ENCODE assay signal across 24 cellular contexts in genomic region chr4:151785484-151786157, GRCh38. TPM values are rescaled to one million over a fixed set of nuclear protein-coding genes. Genes with fewer than 3 reads are reported as not detected.
DNase-seq lines count a peak whose midpoint lies in the region; ATAC-seq, FAIRE-seq and TF ChIP-seq lines count a peak whose summit lies in the region.
"Had no signal": no experiment of that assay in that cellular context is flagged by ENCODE, and none has a peak within 500 bp of the region (broad histone marks: within the 10 kb centered on the region; RNA-seq: fewer than 3 reads in every experiment).

No MANE protein-coding gene starts in this region.

- in situ Hi-C loops in K562 (cut with MboI) = no loop called here

- FAIRE-seq in A549 (lab: Jason Lieb, UNC) (no peak), K562 (lab: Jason Lieb, UNC) (no peak)
- FAIRE-seq: D721Med, GM19239 had no signal

- TF ChIP-seq RAD21 in A549 (conservative IDR thresholded peaks at IDR 0.05 in 1 of 2, IDR thresholded peaks at IDR 0.05 in 1 of 2) (no peak), K562 (CRISPR knock-in tag; conservative IDR thresholded peaks at IDR 0.05 in 1 of 2, IDR thresholded peaks at IDR 0.05 in 1 of 2) (no peak)

- H4K20me1 ChIP-seq in K562 (replicated peaks; ENCODE audit: control insufficient read depth, insufficient read depth, low read length) = no peaks in the 10 kb centered on the region

- POLR2A ChIA-PET in A549 (lab: Yijun Ruan, JAX) (no interaction called here), K562 (lab: Yijun Ruan, JAX) (no interaction called here)

- CTCF ChIA-PET in A549 (lab: Yijun Ruan, JAX) = interaction anchor here (1.5 kb wide), 1 partner anchor 16 kb away, joined by 5 read pairs; no protein-coding TSS in a partner anchor
- CTCF ChIA-PET in K562 (lab: Yijun Ruan, JAX; ENCODE audit: low intra/inter-chr PET ratio) = no interaction called here

- H3K4me3 ChIP-seq in A549 (no peak overlapping the region), HUES48 (ENCODE audit: low read depth, low read length) (peak overlapping the region; percentile 8; the same call in 1 of the 2 replicates), K562 (no peak overlapping the region)
- no peak overlapping the region for H3K4me3 ChIP-seq in effector memory CD4-positive, alpha-beta T cell (ENCODE audit: insufficient read depth, low read depth, low read length, poor library complexity, severe bottlenecking)
- H3K4me3 ChIP-seq: PC-9 had no signal

- no peaks in the 10 kb centered on the region for H3K9me3 ChIP-seq in A549
- peaks cover 4% of the 10 kb centered on the region; the same call in 1 of the 2 replicates for H3K9me3 ChIP-seq in HUES48 (ENCODE audit: control insufficient read depth, insufficient read depth, low read length)
- H3K9me3 ChIP-seq in K562 (replicated peaks; ENCODE audit: control insufficient read depth, insufficient read depth, low read depth, low read length) = no peaks in the 10 kb centered on the region
- H3K9me3 ChIP-seq in effector memory CD4-positive, alpha-beta T cell (ENCODE audit: control insufficient read depth, low read length) = no peaks in the 10 kb centered on the region
- H3K9me3 ChIP-seq: BE2C had no signal

- no peak for DNase-seq in A549 (ENCODE audit: low read depth in 1 of 2, low spot score in 1 of 2)
- DNase-seq in K562 (ENCODE audit: extremely low read depth in 1 of 4, low spot score in 3 of 4) = no peak
- peak; percentile 10 for DNase-seq in iPS-NIHi11 (ENCODE audit: low spot score)
- no peak for DNase-seq in NCI-H1436 treated with DMSO at 0.1 percent for 48 hours (lab: John Stamatoyannopoulos, UW)
- no peak for DNase-seq in effector memory CD4-positive, alpha-beta T cell
- no peak for DNase-seq in NCI-H226
- DNase-seq: ACHN; BE2C; HCEC 1CT; NCI-H1092; NCI-H1417 treated with DMSO at 0.1 percent for 48 hours; NCI-H187 treated with DMSO at 0.1 percent for 48 hours; NCI-H2171 treated with DMSO at 0.1 percent for 48 hours; NCI-H524; NCI-H748 treated with DMSO at 0.1 percent for 48 hours; NK-92 treated with Interleukin-12 subunit alpha and Interleukin-12 subunit beta, amount 100 ng/mL, for 24 hours; PC-9; T-cell had no signal

- intact Hi-C loops in K562 (cut with micrococcal nuclease) = no loop called here

- H3K27me3 ChIP-seq in HUES48 (ENCODE audit: control insufficient read depth, insufficient read depth, low read length) (no peaks in the 10 kb centered on the region), K562 (ENCODE audit: control insufficient read depth in 2 of 2, insufficient read depth in 2 of 2, low read length in 2 of 2) (peaks cover 5 to 6% of the 10 kb centered on the region in 2 experiments; a peak in 3 of 5 replicates)
- H3K27me3 ChIP-seq in effector memory CD4-positive, alpha-beta T cell (replicated peaks; ENCODE audit: control insufficient read depth, insufficient read depth, low read length, poor library complexity, severe bottlenecking) = no peaks in the 10 kb centered on the region
- H3K27me3 ChIP-seq: BE2C had no signal

- TF ChIP-seq EP300 in A549 (IDR thresholded peaks at IDR 0.05) (no peak), K562 (IDR thresholded peaks at IDR 0.05; ENCODE audit: low read length) (no peak)

- H3K27ac ChIP-seq in A549 = no peak overlapping the region
- H3K27ac ChIP-seq in HUES48 (ENCODE audit: low read depth, low read length) = peak overlapping the region; percentile 83
- no peak overlapping the region for H3K27ac ChIP-seq in K562 (ENCODE audit: extremely low read depth, low read depth, low read length)
- H3K27ac ChIP-seq in effector memory CD4-positive, alpha-beta T cell (ENCODE audit: insufficient read depth, low read length, poor library complexity, severe bottlenecking) = no peak overlapping the region
- H3K27ac ChIP-seq: 22Rv1, PC-9 had no signal

- TF ChIP-seq POLR2A in A549 (IDR thresholded peaks at IDR 0.05; ENCODE audit: low read length) = no peak
- no peak for TF ChIP-seq POLR2A in K562 (conservative IDR thresholded peaks at IDR 0.05)

- H3K4me1 ChIP-seq in A549 (no peaks in the 10 kb centered on the region), HUES48 (ENCODE audit: control insufficient read depth, insufficient read depth, low read length) (peaks cover 46% of the 10 kb centered on the region), K562 (replicated peaks in 1 of 2; ENCODE audit: control insufficient read depth in 2 of 2, insufficient read depth in 2 of 2, low read length in 2 of 2) (no peaks in the 10 kb centered on the region)
- H3K4me1 ChIP-seq in effector memory CD4-positive, alpha-beta T cell (ENCODE audit: control insufficient read depth, insufficient read depth, low read length, poor library complexity, severe bottlenecking) = no peaks in the 10 kb centered on the region
- H3K4me1 ChIP-seq: BE2C had no signal

- 45% methylated on average over 5 of the region's 5 CpGs for WGBS in A549 (ENCODE audit: missing lambda C conversion rate)
- WGBS in K562 (ENCODE audit: insufficient coverage, low coverage, missing lambda C conversion rate) = 0% methylated on average over 5 of the region's 5 CpGs

- no peaks in the 10 kb centered on the region for H3K9me1 ChIP-seq in K562 (ENCODE audit: control insufficient read depth, insufficient read depth, low read length)

- ATAC-seq in A549 (no peak), K562 (no peak), HG02852 (IDR thresholded peaks at IDR 0.05; ENCODE audit: unreplicated experiment) (no peak)
- ATAC-seq: Right ventricle myocardium inferior, T-cell had no signal

- no TSS peak for BruUV-seq in K562 (replicated peaks; lab: Mats Ljungman, UMichigan)

- H2AFZ ChIP-seq in K562 (ENCODE audit: low read depth, low read length) = no peak overlapping the region
- H2AFZ ChIP-seq: PC-9 had no signal

- TF ChIP-seq CTCF in A549 (IDR thresholded peaks at IDR 0.05) (no peak), K562 (IDR thresholded peaks at IDR 0.05 in 2 of 3, conservative IDR thresholded peaks at IDR 0.05 in 1 of 3; ENCODE audit: insufficient read depth in 2 of 3, low read depth in 1 of 3, low read length in 3 of 3) (no peak)

- H3K9ac ChIP-seq in HUES48 (ENCODE audit: low read depth, low read length) = no peak overlapping the region; the same call in 1 of the 2 replicates
- no peak overlapping the region for H3K9ac ChIP-seq in K562 (ENCODE audit: insufficient read depth in 1 of 2, low read depth in 2 of 2, low read length in 2 of 2)

- no peaks in the 10 kb centered on the region for H3K79me2 ChIP-seq in K562 (ENCODE audit: control insufficient read depth, insufficient read depth, low read length)

- H3K36me3 ChIP-seq in HUES48 (ENCODE audit: control insufficient read depth, insufficient read depth, low read length) = no peaks in the 10 kb centered on the region
- H3K36me3 ChIP-seq in K562 (ENCODE audit: control insufficient read depth, insufficient read depth, low read length) = no peaks in the 10 kb centered on the region
- H3K36me3 ChIP-seq in effector memory CD4-positive, alpha-beta T cell (ENCODE audit: control insufficient read depth, insufficient read depth, low read length) = no peaks in the 10 kb centered on the region
- H3K36me3 ChIP-seq: BE2C had no signal

- H3K4me2 ChIP-seq in A549 = no peak overlapping the region
- H3K4me2 ChIP-seq in K562 (ENCODE audit: insufficient read depth, low read length) = no peak overlapping the region
- H3K4me2 ChIP-seq: PC-9 had no signal

TF ChIP-seq in A549, 52 proteins besides CTCF, POLR2A, EP300 and RAD21:
- TF ChIP-seq KDM1A (IDR thresholded peaks at IDR 0.05; ENCODE audit: low read depth) = no peak
- peak; percentile 24 for TF ChIP-seq MAFK (IDR thresholded peaks at IDR 0.05; ENCODE audit: partially characterized antibody)
TF ChIP-seq in A549: peak in this region for 1.

TF ChIP-seq in K562, 482 proteins besides CTCF, POLR2A, EP300 and RAD21 (continues in another document):
- TF ChIP-seq MLX (CRISPR knock-in tag; conservative IDR thresholded peaks at IDR 0.05) (no peak), MED1 (CRISPR knock-in tag; IDR thresholded peaks at IDR 0.05; ENCODE audit: borderline replicate concordance) (no peak)

RNA-seq across cellular contexts. Expression of gene GATB, which starts 24.8 kb away (rescaled TPM):
- 17.6 and 17.8 TPM in 2 replicates for polyA plus RNA-seq in A549 (2011; rRNA removed)
- polyA plus RNA-seq in A549 (2012; cell fraction: cytosol; rRNA removed) = 10.8 and 10.9 TPM in 2 replicates
- 8.6 and 11.0 TPM in 2 replicates for polyA plus RNA-seq in A549 (2012; cell fraction: nucleus; rRNA removed)
- polyA plus RNA-seq in A549 (2017; fragmentation: RNase III; extraction: RNeasy Plus Mini Kit Qiagen cat#74134 plus additional on column Dnase treatment) = 12.0 to 12.2 TPM (median 12.1 TPM) in 3 replicates
- polyA minus RNA-seq in A549 (2011; rRNA and poly(A)+ RNA removed) = 13.2 and 14.1 TPM in 2 replicates
- total RNA-seq in K562 (2011; cell fraction: chromatin; rRNA removed; ENCODE audit: low replicate concordance) = 25.2 and 26.2 TPM in 2 replicates
- total RNA-seq in K562 (2011; cell fraction: nucleolus; rRNA removed) = 11.7 and 15.1 TPM in 2 replicates
- 19.6 and 22.7 TPM in 2 replicates for total RNA-seq in K562 (2011; cell fraction: nucleoplasm; rRNA removed)
- total RNA-seq in K562 (2014; rRNA removed) = 24.0 and 26.2 TPM in 2 replicates
- 21.7 TPM in 2 replicates for total RNA-seq in K562 (2014; rRNA removed; fragmentation: Illumina TruSeq; extraction: Trizol)
- 22.3 and 25.4 TPM in 2 replicates for total RNA-seq in K562 (2015; rRNA removed; fragmentation: Illumina TruSeq; extraction: Trizol)
- total RNA-seq in K562 (2021) = 22.2 and 24.2 TPM in 2 replicates
- polyA plus RNA-seq in K562 (2011; rRNA removed) = 25.2 and 31.8 TPM in 2 replicates
- polyA plus RNA-seq in K562 (2011; cell fraction: cytosol; rRNA removed) = 16.7 and 21.3 TPM in 2 replicates
- 19.0 and 20.3 TPM in 2 replicates for polyA plus RNA-seq in K562 (2011; cell fraction: nucleus; rRNA removed)
- 13.3 and 17.8 TPM in 2 replicates for polyA plus RNA-seq in K562 (2012)
- polyA plus RNA-seq in K562 (2014; fragmentation: Illumina TruSeq; extraction: Trizol) = 25.3 and 28.5 TPM in 2 replicates
- polyA plus RNA-seq in K562 (2014; fragmentation: Nextera tagmentation; extraction: Ambion mirVana) = 10 to 100 TPM; 15.3 to 26.9 TPM
- polyA plus RNA-seq in K562 (2014; rRNA removed) = 21.8 and 30.4 TPM in 2 replicates
- 27.0 and 28.3 TPM in 2 replicates for polyA minus RNA-seq in K562 (2011; rRNA and poly(A)+ RNA removed)
- polyA minus RNA-seq in K562 (2011; cell fraction: cytosol; rRNA and poly(A)+ RNA removed) = 10.8 and 14.2 TPM in 2 replicates
- polyA minus RNA-seq in K562 (2011; cell fraction: nucleus; rRNA and poly(A)+ RNA removed) = 13.3 and 19.9 TPM in 2 replicates

Comparison
In these comparisons a context has a peak if more than half of its experiments do, and no peak if none do; other contexts are left out.
1. Of the 35 proteins assayed by ChIP-seq in both K562 and A549: peak only in K562: none; only in A549: MAFK; in both: none; in neither: 34.